Comparison of ENCODE assay signal across 8 cellular contexts in genomic region chr10:28679941-28680752, GRCh38. TPM values are rescaled to one million over a fixed set of nuclear protein-coding genes. Genes with fewer than 3 reads are reported as not detected.
DNase-seq lines count a peak whose midpoint lies in the region; ATAC-seq, FAIRE-seq and TF ChIP-seq lines count a peak whose summit lies in the region.

No MANE protein-coding gene starts in this region.

- H3K4me1 ChIP-seq in HAP-1 (peaks cover 31% of the 10 kb centered on the region), gastroesophageal sphincter (peaks cover 0 to 41% (median 0%) of the 10 kb centered on the region in 3 donors)

- no peak for TF ChIP-seq EP300 in gastroesophageal sphincter (IDR thresholded peaks at IDR 0.05)

- intact Hi-C loops in posterior vena cava (cut with DNase I) = loop anchor here (5.0 to 10.0 kb wide), 2 partner anchors 312 to 455 kb away; no protein-coding TSS in a partner anchor

- FAIRE-seq in urothelium cell line (lab: Jason Lieb, UNC) = no peak

- no peak for ATAC-seq in gastroesophageal sphincter

- H3K27me3 ChIP-seq in HAP-1 (ENCODE audit: low read depth) (no peaks in the 10 kb centered on the region), gastroesophageal sphincter (peaks cover 74% of the 10 kb centered on the region)

- H3K9me3 ChIP-seq in HAP-1 (no peaks in the 10 kb centered on the region), gastroesophageal sphincter (no peaks in the 10 kb centered on the region)

- H3K4me3 ChIP-seq in HAP-1 = peak overlapping the region; percentile 80
- peak overlapping the region; percentile 4 to 80 for H3K4me3 ChIP-seq in gastroesophageal sphincter
- H3K4me3 ChIP-seq in skeletal muscle cell (ENCODE audit: low read depth, low read length) = peak overlapping the region; percentile 3

- TF ChIP-seq CTCF in gastroesophageal sphincter (IDR thresholded peaks at IDR 0.05) = peak in 1 of 4 experiments; percentile 4

- in situ Hi-C loops in HAP-1 (cut with MboI; ENCODE audit: low sequenced_read_pairs) = no loop called here

- no peak overlapping the region for H3K27ac ChIP-seq in gastroesophageal sphincter

- DNase-seq in HAP-1 (ENCODE audit: low spot score in 2 of 2) (peak; percentile 52 to 61), SIG-M5 treated with dmso at 0.1 percent for 504 hours (lab: John Stamatoyannopoulos, UW; ENCODE audit: unreplicated experiment) (peak; percentile 86), skeletal muscle cell (ENCODE audit: low read depth) (no peak), urothelium cell line (ENCODE audit: low spot score) (no peak), DMS 273 treated with DMSO at 0.1 percent for 48 hours (lab: John Stamatoyannopoulos, UW) (no peak), posterior vena cava (ENCODE audit: low spot score) (no peak)
- no peak for DNase-seq in activated effector memory CD4-positive, alpha-beta T cell treated with anti-CD3 and anti-CD28 coated beads, Interleukin-2, amount 50 U/mL, for 16 hours

- WGBS in gastroesophageal sphincter (ENCODE audit: low coverage in 1 of 2), 2 donors = 62 to 71% methylated on average over 16 of the region's 16 CpGs

- TF ChIP-seq POLR2A in gastroesophageal sphincter (IDR thresholded peaks at IDR 0.05) = no peak

- H3K36me3 ChIP-seq in HAP-1 (replicated peaks) (peaks cover 26% of the 10 kb centered on the region), gastroesophageal sphincter (no peaks in the 10 kb centered on the region)

RNA-seq across cellular contexts. Expression of gene BAMBI, which starts 2.8 kb away (rescaled TPM):
- total RNA-seq in gastroesophageal sphincter (1 to 10 TPM; 5.6 to 6.0 (median 5.8) TPM), posterior vena cava (10 to 100 TPM; 11.1 to 12.9 TPM)

Comparison
In these comparisons a context has a peak if more than half of its experiments do, and no peak if none do; other contexts are left out.
1. DNase-seq: peak in HAP-1 (2 of 2) and SIG-M5 treated with dmso at 0.1 percent for 504 hours (single experiment); none in skeletal muscle cell (single experiment), urothelium cell line (single experiment), activated effector memory CD4-positive, alpha-beta T cell treated with anti-CD3 and anti-CD28 coated beads, Interleukin-2, amount 50 U/mL, for 16 hours (single experiment), DMS 273 treated with DMSO at 0.1 percent for 48 hours (single experiment) and posterior vena cava (single experiment).
2. H3K4me3 ChIP-seq: peak in every context shown above with its lines; median percentile 80 in HAP-1; 42 in gastroesophageal sphincter; 3 in skeletal muscle cell.